Comparison of ENCODE assay signal across 17 cellular contexts in genomic region chr7:83077328-83077727, GRCh38.
DNase-seq lines count a peak whose midpoint lies in the region; FAIRE-seq and TF ChIP-seq lines count a peak whose summit lies in the region.
"Had no signal": no experiment of that assay in that cellular context is flagged by ENCODE, and none has a peak within 500 bp of the region (broad histone marks: within the 10 kb centered on the region; RNA-seq: fewer than 3 reads in every experiment).

No MANE protein-coding gene starts in this region.

- no peaks in the 10 kb centered on the region for H3K27me3 Mint-ChIP-seq in CD4-positive, alpha-beta memory T cell

- no peaks in the 10 kb centered on the region for H3K4me1 ChIP-seq in keratinocyte (ENCODE audit: control insufficient read depth, extremely low read depth, insufficient read depth, low read length)
- H3K4me1 ChIP-seq in CD4-positive, alpha-beta memory T cell (ENCODE audit: insufficient read depth, low read length) = no peaks in the 10 kb centered on the region
- H3K4me1 ChIP-seq in spleen = no peaks in the 10 kb centered on the region

- no peak overlapping the region for H3K4me3 Mint-ChIP-seq in CD4-positive, alpha-beta memory T cell

- peaks cover 2 to 8% (median 4%) of the 10 kb centered on the region in 8 donors for H3K9me3 Mint-ChIP-seq in CD4-positive, alpha-beta memory T cell

- DNase-seq in H54 (ENCODE audit: insufficient read length, low spot score) (no peak), astrocyte of the cerebellum (ENCODE audit: low read depth) (peak; percentile 26), epithelial cell of esophagus (ENCODE audit: low read depth) (peak; percentile 1), keratinocyte (ENCODE audit: low read depth, low spot score) (no peak), spleen (no peak), NCI-H2029 (lab: John Stamatoyannopoulos, UW) (no peak)
- no peak for DNase-seq in CD4-positive, alpha-beta memory T cell
- DNase-seq: GDM1, MV-4-11, NCI-H1417 treated with DMSO at 0.1 percent for 48 hours, NCI-H2029 treated with DMSO at 0.1 percent for 48 hours, NCI-H526 treated with DMSO at 0.1 percent for 48 hours, Right ventricle myocardium superior had no signal

- H4K20me1 ChIP-seq in keratinocyte (ENCODE audit: control insufficient read depth, extremely low read depth, insufficient read depth, low read length) = no peaks in the 10 kb centered on the region
- H4K20me1 ChIP-seq: BLaER1 had no signal

- H3K4me1 Mint-ChIP-seq in CD4-positive, alpha-beta memory T cell = no peaks in the 10 kb centered on the region

- TF ChIP-seq POLR2A in H54 (IDR thresholded peaks at IDR 0.05; ENCODE audit: low read depth, low read length) (no peak), spleen (IDR thresholded peaks at IDR 0.05) (no peak)

- no peak overlapping the region for H3K9ac ChIP-seq in keratinocyte (ENCODE audit: control insufficient read depth, extremely low read depth, insufficient read depth, low read length)
- H3K9ac ChIP-seq: BLaER1 had no signal

- dilution Hi-C loops in keratinocyte (cut with MboI; ENCODE audit: extremely low pct_ligation_motif_present, low sequenced_read_pairs) = no loop called here

- H3K36me3 Mint-ChIP-seq in CD4-positive, alpha-beta memory T cell = no peaks in the 10 kb centered on the region

- POLR2A ChIA-PET in CD4-positive, alpha-beta memory T cell (lab: Charles Lee; ENCODE audit: partially characterized antibody) = no interaction called here

- no peak overlapping the region for H3K4me2 ChIP-seq in keratinocyte (ENCODE audit: control insufficient read depth, extremely low read depth, insufficient read depth, low read depth, low read length)
- H3K4me2 ChIP-seq: BLaER1 had no signal

- intact Hi-C loops in CD4-positive, alpha-beta memory T cell (cut with micrococcal nuclease) = no loop called here
- intact Hi-C loops in spleen (cut with DNase I; ENCODE audit: low total_unique reads) = no loop called here

- peak overlapping the region; percentile 16 for H2AFZ ChIP-seq in keratinocyte (ENCODE audit: control insufficient read depth, low read length)

- no peak overlapping the region for H3K27ac Mint-ChIP-seq in CD4-positive, alpha-beta memory T cell

- H3K27me3 ChIP-seq in keratinocyte (ENCODE audit: control insufficient read depth, extremely low read depth, insufficient read depth, low read length) (no peaks in the 10 kb centered on the region), spleen (replicated peaks in 1 of 7) (no peaks in the 10 kb centered on the region)
- no peaks in the 10 kb centered on the region for H3K27me3 ChIP-seq in CD4-positive, alpha-beta memory T cell (ENCODE audit: insufficient read depth, low read length)
- H3K27me3 ChIP-seq: BLaER1 had no signal

- H3K36me3 ChIP-seq in keratinocyte (ENCODE audit: control insufficient read depth in 2 of 2, extremely low read depth in 1 of 2, insufficient read depth in 2 of 2, low read length in 2 of 2) (no peaks in the 10 kb centered on the region), spleen (no peaks in the 10 kb centered on the region)
- H3K36me3 ChIP-seq in CD4-positive, alpha-beta memory T cell (ENCODE audit: insufficient read depth, low read length) = no peaks in the 10 kb centered on the region
- H3K36me3 ChIP-seq: BLaER1 had no signal

- H3K9me1 ChIP-seq in keratinocyte (ENCODE audit: control insufficient read depth, extremely low read depth, insufficient read depth, low read length) = no peaks in the 10 kb centered on the region

- H3K27ac ChIP-seq in keratinocyte (ENCODE audit: control insufficient read depth, insufficient read depth, low read length) = no peak overlapping the region
- no peak overlapping the region for H3K27ac ChIP-seq in CD4-positive, alpha-beta memory T cell (ENCODE audit: low read depth, low read length)
- no peak overlapping the region for H3K27ac ChIP-seq in spleen
- H3K27ac ChIP-seq: BLaER1 had no signal

- FAIRE-seq in H54 (lab: Jason Lieb, UNC) (peak; percentile 30), keratinocyte (lab: Jason Lieb, UNC) (no peak)
- FAIRE-seq: A204.1, GM12878, RCC 7860 had no signal

- CTCF ChIA-PET in CD4-positive, alpha-beta memory T cell (lab: Charles Lee; ENCODE audit: partially characterized antibody) = no interaction called here

- no peaks in the 10 kb centered on the region for H3K79me2 ChIP-seq in keratinocyte (ENCODE audit: control insufficient read depth, insufficient read depth, low read length)

- H3K4me3 ChIP-seq in astrocyte of the cerebellum (ENCODE audit: low read depth, low read length) (no peak overlapping the region), epithelial cell of esophagus (ENCODE audit: low read length) (no peak overlapping the region), keratinocyte (ENCODE audit: control insufficient read depth in 2 of 3, extremely low read depth in 1 of 3, insufficient read depth in 2 of 3, low read depth in 1 of 3, low read length in 3 of 3) (no peak overlapping the region), spleen (no peak overlapping the region)
- H3K4me3 ChIP-seq in CD4-positive, alpha-beta memory T cell (ENCODE audit: low read length in 2 of 2) = no peak overlapping the region
- H3K4me3 ChIP-seq: BLaER1, GM12878 had no signal

- no peak for TF ChIP-seq CTCF in astrocyte of the cerebellum (IDR thresholded peaks at IDR 0.05; ENCODE audit: low read depth, low read length, missing control alignments)
- no peak for TF ChIP-seq CTCF in epithelial cell of esophagus (IDR thresholded peaks at IDR 0.05; ENCODE audit: insufficient read depth, low read depth, low read length, missing control alignments)
- TF ChIP-seq CTCF in keratinocyte (optimal IDR thresholded peaks at IDR 0.05 in 1 of 3, IDR thresholded peaks at IDR 0.05 in 1 of 3, conservative IDR thresholded peaks at IDR 0.05 in 1 of 3; ENCODE audit: extremely low read depth in 1 of 3, insufficient read depth in 2 of 3, low read length in 3 of 3) = no peak
- no peak for TF ChIP-seq CTCF in spleen (IDR thresholded peaks at IDR 0.05 in 8 of 11, conservative IDR thresholded peaks at IDR 0.05 in 3 of 11)

- in situ Hi-C loops in astrocyte of the cerebellum (cut with HindIII; ENCODE audit: low sequenced_read_pairs) = no loop called here

- H3K9me3 ChIP-seq in keratinocyte (ENCODE audit: control insufficient read depth, low read depth, low read length) = no peaks in the 10 kb centered on the region
- H3K9me3 ChIP-seq in CD4-positive, alpha-beta memory T cell (ENCODE audit: control insufficient read depth in 1 of 2, low read length in 2 of 2) = no peaks in the 10 kb centered on the region
- H3K9me3 ChIP-seq in spleen = peaks cover 0 to 12% (median 8%) of the 10 kb centered on the region in 8 donors
- H3K9me3 ChIP-seq: BLaER1 had no signal

- whole genome bisulfite sequencing in spleen, 5 donors = 62 to 75% (median 63%) methylated on average over 2 of the region's 2 CpGs

Comparison
In these comparisons a context has a peak if more than half of its experiments do, and no peak if none do; other contexts are left out.
1. DNase-seq: peak in astrocyte of the cerebellum (single experiment) and epithelial cell of esophagus (single experiment); none in H54 (single experiment), keratinocyte (single experiment), CD4-positive, alpha-beta memory T cell (0 of 5), spleen (single experiment) and NCI-H2029 (single experiment).